21 cellular contexts compared by ENCODE assay signal in the genomic region with DNA sequence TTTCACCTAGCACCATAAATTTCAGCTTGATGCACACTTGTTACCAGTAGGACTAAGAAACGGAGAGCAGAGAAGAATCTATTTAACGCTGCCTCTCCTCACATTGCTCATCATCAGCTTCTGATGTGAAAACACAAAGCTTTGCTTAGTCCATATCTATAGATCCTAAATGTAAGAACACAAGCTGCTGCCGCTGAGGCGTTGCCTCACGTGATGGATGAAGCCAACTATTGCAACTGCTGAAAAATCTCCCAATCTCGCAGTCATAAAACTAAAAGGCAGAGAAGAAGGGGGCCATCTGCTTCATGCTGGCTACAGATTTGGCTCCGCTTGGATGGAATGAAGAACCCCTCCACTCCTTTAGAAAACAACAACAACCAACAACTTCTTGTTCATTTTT. TPM values are rescaled to one million over a fixed set of nuclear protein-coding genes. Genes with fewer than 3 reads are reported as not detected.
"Had no signal": no experiment of that assay in that cellular context is flagged by ENCODE, and none has a peak within 500 bp of the region (broad histone marks: within the 10 kb centered on the region; RNA-seq: fewer than 3 reads in every experiment).

No MANE protein-coding gene starts in this region.

- H3K4me1 Mint-ChIP-seq: T-cell had no signal

- H3K4me3 Mint-ChIP-seq: T-cell; T-helper 1 cell treated with Interleukin-12 subunit alpha and Interleukin-12 subunit beta and Interleukin-4 antibody, amounts not matched to agents 30 μg/mL and 1 μg/mL, for 36 hours had no signal

- ATAC-seq: T-cell had no signal

- H3K36me3 Mint-ChIP-seq: T-cell had no signal

- H3K27ac ChIP-seq: RWPE1 had no signal

- H3K9me2 ChIP-seq: SK-N-SH had no signal

- H3K27ac Mint-ChIP-seq: T-cell; T-helper 1 cell treated with Interleukin-12 subunit alpha and Interleukin-12 subunit beta and Interleukin-4 antibody, amounts not matched to agents 30 μg/mL and 1 μg/mL, for 36 hours had no signal

- H3K4me2 ChIP-seq: SK-N-SH had no signal

- DNase-seq: KBM-7, MV-4-11, NCI-H1048, NCI-H1105, NCI-H1417, NCI-H1436 treated with DMSO at 0.1 percent for 48 hours, NCI-H1694, NCI-H187 treated with DMSO at 0.1 percent for 48 hours, NCI-H2029 treated with DMSO at 0.1 percent for 48 hours, NCI-H226, NCI-H510A, NCI-H524 treated with DMSO at 0.1 percent for 48 hours, NCI-H69, SHP77, SK-N-SH, SW 1271, T-cell had no signal

- H3K9me3 Mint-ChIP-seq: T-cell; T-helper 1 cell treated with Interleukin-12 subunit alpha and Interleukin-12 subunit beta and Interleukin-4 antibody, amounts not matched to agents 30 μg/mL and 1 μg/mL, for 36 hours had no signal

- H3K9me3 ChIP-seq: SK-N-SH had no signal

RNA-seq across cellular contexts. Expression of a gene that starts 42.6 kb away (rescaled TPM):
- total RNA-seq: MCF 10A, SK-MEL-5 had no signal
